ENCODE assay signal across 9 cellular contexts in the genomic region with DNA sequence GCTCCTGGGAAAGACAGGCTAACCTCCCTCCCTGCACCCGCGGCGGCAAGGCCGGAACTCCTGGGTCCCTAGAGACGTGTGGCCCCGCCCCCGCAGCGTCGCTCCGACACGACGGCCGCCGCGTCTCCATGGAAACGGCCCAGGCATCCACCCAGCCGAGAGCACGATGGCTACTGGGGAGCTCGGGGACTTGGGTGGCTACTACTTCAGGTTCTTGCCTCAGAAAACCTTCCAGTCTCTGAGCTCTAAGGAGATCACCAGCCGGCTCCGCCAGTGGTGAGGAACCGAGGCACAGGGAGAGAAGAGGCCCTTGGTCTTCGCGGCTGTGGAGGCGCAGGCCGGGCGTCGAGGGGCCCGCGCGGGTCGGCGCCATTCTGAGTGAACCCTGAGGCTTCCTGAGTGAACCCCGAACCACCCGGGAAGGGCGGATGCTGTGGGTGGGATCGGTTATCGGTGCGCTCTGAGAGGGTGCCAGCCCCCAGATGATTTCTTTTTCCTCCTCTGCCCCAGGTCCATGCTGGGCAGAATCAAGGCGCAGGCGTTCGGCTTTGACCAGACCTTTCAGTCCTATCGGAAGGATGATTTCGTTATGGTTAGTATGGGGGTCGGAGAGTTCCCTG. TPM values are rescaled to one million over a fixed set of nuclear protein-coding genes. Genes with fewer than 3 reads are reported as not detected.
DNase-seq lines count a peak whose midpoint lies in the region; ATAC-seq and TF ChIP-seq lines count a peak whose summit lies in the region.
"Had no signal": no experiment of that assay in that cellular context is flagged by ENCODE, and none has a peak within 500 bp of the region (broad histone marks: within the 10 kb centered on the region; RNA-seq: fewer than 3 reads in every experiment).

A gene (plus strand): TSS at position 133 of the 620 bp plus-strand sequence. CDS start 34 bp downstream, at position 167.

- H3K9me3 ChIP-seq in endocrine pancreas (ENCODE audit: control insufficient read depth, low read length) = no peaks in the 10 kb centered on the region
- peaks cover 0 to 2% of the 10 kb centered on the region in 2 donors for H3K9me3 ChIP-seq in lung (ENCODE audit: control insufficient read depth in 2 of 2, insufficient read depth in 1 of 2, low read length in 1 of 2)

- H3K27ac Mint-ChIP-seq in activated CD4-positive, alpha-beta memory T cell treated with anti-CD3 and anti-CD28 coated beads for 36 hours = no peak within 1 kb of the TSS

- peaks cover 21% of the 10 kb centered on the region for H3K27me3 Mint-ChIP-seq in activated CD4-positive, alpha-beta memory T cell treated with anti-CD3 and anti-CD28 coated beads for 36 hours

- H3K27me3 ChIP-seq in endocrine pancreas (ENCODE audit: control insufficient read depth, insufficient read depth, low read length) (no peaks in the 10 kb centered on the region), lung (ENCODE audit: control insufficient read depth, insufficient read depth) (no peaks in the 10 kb centered on the region)
- H3K27me3 ChIP-seq: BLaER1 treated with 17β-estradiol and CSF1 and Interleukin-3, amounts not matched to agents 10 nM and 100 nM had no signal

- intact Hi-C loops in activated CD4-positive, alpha-beta memory T cell treated with anti-CD3 and anti-CD28 coated beads for 36 hours (cut with micrococcal nuclease) = no loop called here

- no peak for TF ChIP-seq CTCF in lung (IDR thresholded peaks at IDR 0.05; ENCODE audit: control extremely low read depth, extremely low read depth)

- H3K9me3 Mint-ChIP-seq in activated CD4-positive, alpha-beta memory T cell treated with anti-CD3 and anti-CD28 coated beads for 36 hours = no peaks in the 10 kb centered on the region

- WGBS in lung, 2 donors = 1 to 3% methylated on average over 45 of the region's 45 CpGs

- CTCF ChIA-PET in activated CD4-positive, alpha-beta memory T cell treated with anti-CD3 and anti-CD28 coated beads for 36 hours (lab: Charles Lee) = no interaction called here

- POLR2A ChIA-PET in activated CD4-positive, alpha-beta memory T cell treated with anti-CD3 and anti-CD28 coated beads for 36 hours (lab: Charles Lee) = no interaction called here

- H3K27ac ChIP-seq in lung (ENCODE audit: low read depth in 1 of 2, low read length in 1 of 2) = peak within 1 kb of the TSS in 1 of 2 donors; percentile 57
- H3K27ac ChIP-seq: BLaER1 treated with 17β-estradiol and CSF1 and Interleukin-3, amounts not matched to agents 10 nM and 100 nM had no signal

- H3K4me3 ChIP-seq in endocrine pancreas (ENCODE audit: control insufficient read depth, insufficient read depth, low read length) = peak within 1 kb of the TSS; percentile 88
- peak within 1 kb of the TSS; percentile 37 for H3K4me3 ChIP-seq in lung
- H3K4me3 ChIP-seq: BLaER1 treated with 17β-estradiol and CSF1 and Interleukin-3, amounts not matched to agents 10 nM and 100 nM had no signal

- DNase-seq in NCI-H2227 (lab: John Stamatoyannopoulos, UW; ENCODE audit: unreplicated experiment) = peak; percentile 21
- no peak for DNase-seq in NCI-H2227 treated with DMSO at 0.1 percent for 48 hours (lab: John Stamatoyannopoulos, UW)
- DNase-seq in NCI-H1930 (lab: John Stamatoyannopoulos, UW) = peak; percentile 80 to 92
- DNase-seq in activated CD4-positive, alpha-beta memory T cell treated with anti-CD3 and anti-CD28 coated beads for 36 hours = peak; percentile 72
- peak; percentile 81 for DNase-seq in lung (ENCODE audit: low spot score)
- DNase-seq in stimulated activated CD4-positive, alpha-beta T cell treated with anti-CD3 and anti-CD28 coated beads, Interleukin-4, amount 100 ng/mL, for 24 hours = peak; percentile 39
- DNase-seq in effector CD8-positive, alpha-beta T cell (lab: John Stamatoyannopoulos, UW) = no peak

- peaks cover 9% of the 10 kb centered on the region for H3K4me1 Mint-ChIP-seq in activated CD4-positive, alpha-beta memory T cell treated with anti-CD3 and anti-CD28 coated beads for 36 hours (ENCODE audit: low read depth)

- H3K36me3 ChIP-seq in endocrine pancreas (ENCODE audit: control insufficient read depth, insufficient read depth, low read length) = no peaks in the 10 kb centered on the region
- H3K36me3 ChIP-seq in lung (ENCODE audit: control insufficient read depth in 2 of 2, insufficient read depth in 2 of 2, low read length in 2 of 2) = no peaks in the 10 kb centered on the region
- H3K36me3 ChIP-seq: BLaER1 treated with 17β-estradiol and CSF1 and Interleukin-3, amounts not matched to agents 10 nM and 100 nM had no signal

- ATAC-seq in lung (ENCODE audit: insufficient read depth, low FRiP score) = peak; percentile 86

- peak within 1 kb of the TSS; percentile 73 for H3K9ac ChIP-seq in endocrine pancreas (ENCODE audit: control insufficient read depth, insufficient read depth, low read length)
- H3K9ac ChIP-seq: BLaER1 treated with 17β-estradiol and CSF1 and Interleukin-3, amounts not matched to agents 10 nM and 100 nM had no signal

- H3K36me3 Mint-ChIP-seq in activated CD4-positive, alpha-beta memory T cell treated with anti-CD3 and anti-CD28 coated beads for 36 hours = no peaks in the 10 kb centered on the region

- H3K4me3 Mint-ChIP-seq in activated CD4-positive, alpha-beta memory T cell treated with anti-CD3 and anti-CD28 coated beads for 36 hours = peak within 1 kb of the TSS; percentile 65

- H3K4me1 ChIP-seq in endocrine pancreas (ENCODE audit: control insufficient read depth, insufficient read depth, low read length) (no peaks in the 10 kb centered on the region), lung (ENCODE audit: control insufficient read depth in 2 of 2, insufficient read depth in 2 of 2, low read length in 2 of 2) (peaks cover 0 to 4% of the 10 kb centered on the region in 2 donors)
- H3K4me1 ChIP-seq: BLaER1 treated with 17β-estradiol and CSF1 and Interleukin-3, amounts not matched to agents 10 nM and 100 nM had no signal

RNA-seq across cellular contexts. Expression of the gene that starts here (rescaled TPM):
- not detected for total RNA-seq in activated CD4-positive, alpha-beta memory T cell treated with anti-CD3 and anti-CD28 coated beads for 36 hours
- total RNA-seq in lung = 10 to 100 TPM; 16.7 to 21.3 TPM
- 10 to 100 TPM; 11.0 to 11.9 TPM for polyA plus RNA-seq in lung

Comparison
In these comparisons a context has a peak if more than half of its experiments do, and no peak if none do; other contexts are left out.
1. RNA of the gene that starts here (total RNA-seq): 16.7 to 21.3 TPM in lung; not detected in activated CD4-positive, alpha-beta memory T cell treated with anti-CD3 and anti-CD28 coated beads for 36 hours; every median in the first group is over 10 times any median in the second.
2. DNase-seq: peak in NCI-H2227 (single experiment), NCI-H1930 (2 of 2), lung (single experiment) and stimulated activated CD4-positive, alpha-beta T cell treated with anti-CD3 and anti-CD28 coated beads, Interleukin-4, amount 100 ng/mL, for 24 hours (single experiment); none in NCI-H2227 treated with DMSO at 0.1 percent for 48 hours (single experiment) and effector CD8-positive, alpha-beta T cell (single experiment).
3. Peak in DNase-seq in activated CD4-positive, alpha-beta memory T cell treated with anti-CD3 and anti-CD28 coated beads for 36 hours; RNA of the gene not detected or under 1 TPM.